In the genomic region with DNA sequence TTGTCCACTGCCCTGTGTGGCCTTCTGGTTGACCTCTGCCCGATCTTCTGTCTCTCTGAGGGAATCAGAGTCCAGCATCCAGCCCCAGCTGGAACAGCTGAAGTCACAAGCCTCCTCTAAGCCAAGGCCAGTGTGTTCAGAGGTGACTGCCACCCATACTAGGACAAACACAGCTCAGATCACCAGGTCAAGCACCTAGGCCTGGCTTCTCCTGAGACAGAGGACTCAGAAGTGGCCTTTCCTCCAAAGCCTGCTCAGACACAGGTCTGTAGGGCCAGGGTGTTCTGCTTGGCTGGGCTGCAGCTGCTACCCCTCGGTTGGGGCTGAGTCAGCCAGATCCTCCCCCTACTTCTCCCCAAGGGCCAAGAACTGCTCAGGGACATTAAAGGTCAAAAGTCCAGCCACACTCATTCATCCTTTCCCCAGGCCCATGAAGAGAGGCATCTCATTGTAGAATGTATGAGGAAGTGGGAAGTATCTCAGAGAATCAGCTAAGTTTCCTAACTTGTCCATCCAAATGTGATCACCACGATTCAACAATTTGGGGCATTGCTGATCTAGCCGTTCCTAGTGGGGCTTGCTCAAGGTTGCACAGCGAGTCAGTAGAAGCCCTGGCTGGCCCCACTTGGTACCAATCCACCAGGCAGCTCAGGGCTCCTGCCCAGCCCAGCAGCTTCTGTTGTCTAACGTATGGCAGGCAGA, we compare ENCODE assay signal across 1 cellular context.
A peak's percentile ranks its signal among the peaks of the same experiment; 100 is the strongest.
TF ChIP-seq lines count a peak whose summit lies in the region.

No MANE protein-coding gene starts in this region.

TF ChIP-seq in GM12878, 131 proteins besides CTCF, POLR2A, EP300 and RAD21:
- TF ChIP-seq KAT2A (conservative IDR thresholded peaks at IDR 0.05; ENCODE audit: control insufficient read depth, low read depth, low read length) (no peak), TAF1 (IDR thresholded peaks at IDR 0.05; ENCODE audit: borderline replicate concordance, low read depth, low read length) (no peak), NR2F1 (conservative IDR thresholded peaks at IDR 0.05) (peak; percentile 62; the same call in 1 of the 2 replicates), SPI1 (IDR thresholded peaks at IDR 0.05; ENCODE audit: borderline replicate concordance, insufficient read depth, low read depth, low read length) (peak; percentile 51)
